In the genomic region with DNA sequence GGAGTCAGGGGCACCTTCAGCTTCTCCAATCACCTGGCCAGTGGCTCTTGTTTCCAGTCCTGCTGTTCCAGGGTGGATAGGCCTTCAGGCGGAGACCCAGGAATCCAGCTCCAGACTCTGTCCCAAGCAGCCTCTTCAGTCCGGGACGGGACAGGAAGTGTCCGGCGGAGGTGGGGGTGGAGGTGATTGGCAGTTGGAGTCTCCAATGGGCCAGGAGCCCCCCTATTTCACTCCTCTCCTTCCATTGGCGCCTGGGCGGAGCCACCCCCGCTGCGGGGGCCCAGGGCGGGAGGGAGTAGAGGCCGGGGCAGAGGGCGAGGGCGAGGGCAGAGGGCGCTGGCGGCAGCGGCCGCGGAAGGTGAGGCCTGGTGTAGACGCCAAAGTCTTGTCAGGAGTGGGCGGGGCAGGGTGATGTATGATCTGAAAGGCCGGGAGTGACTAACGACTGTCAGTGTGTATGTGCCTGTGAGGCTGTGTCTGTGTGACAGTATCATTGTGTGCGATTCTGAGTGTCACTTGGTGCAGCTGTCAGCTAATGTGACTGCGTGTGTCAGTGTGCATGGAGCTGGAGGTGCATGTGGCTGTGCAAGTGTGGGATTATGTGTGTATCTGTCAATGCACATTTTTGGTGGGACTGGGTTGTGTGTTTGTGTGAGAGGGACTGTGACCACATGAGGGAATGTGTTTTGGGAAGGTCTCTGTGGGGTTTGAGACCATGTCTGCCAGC, we compare ENCODE assay signal across 7 cellular contexts. TPM values are rescaled to one million over a fixed set of nuclear protein-coding genes. Genes with fewer than 3 reads are reported as not detected.
DNase-seq lines count a peak whose midpoint lies in the region; ATAC-seq and TF ChIP-seq lines count a peak whose summit lies in the region.

Gene IL11RA (plus strand): TSS at position 310 of the 727 bp plus-strand sequence. CDS start 3,033 bp downstream, outside the sequence.

- ATAC-seq in GM19351 (IDR thresholded peaks at IDR 0.05; ENCODE audit: unreplicated experiment), result peak; percentile 40

- H3K4me1 ChIP-seq in NT2/D1 (ENCODE audit: insufficient read depth, insufficient read length), result peaks cover 34% of the 10 kb centered on the region
- peaks cover 0 to 73% (median 64%) of the 10 kb centered on the region in 4 donors for H3K4me1 ChIP-seq in tibial nerve

- CTCF ChIA-PET in activated naive CD4-positive, alpha-beta T cell treated with anti-CD3 and anti-CD28 coated beads, Interleukin-2, amount 10 ng/mL, durations not matched to agents 7 days and 5 days (lab: Charles Lee), result interaction anchor here (1.0 kb wide), 1 partner anchor 11 kb away, joined by 3 read pairs; the partner anchor contains the start of gene CCL27

- H3K9me3 ChIP-seq in NT2/D1 (ENCODE audit: insufficient read depth, low read length), result no peaks in the 10 kb centered on the region
- H3K9me3 ChIP-seq in tibial nerve, result no peaks in the 10 kb centered on the region

- TF ChIP-seq CTCF in nephron progenitor cell (IDR thresholded peaks at IDR 0.05) (no peak), tibial nerve (IDR thresholded peaks at IDR 0.05) (no peak)

- peak within 1 kb of the TSS; percentile 77 for H3K9ac ChIP-seq in NT2/D1 (ENCODE audit: insufficient read length, low read depth)

- peak within 1 kb of the TSS; percentile 77 to 91 (median 84) for H3K27ac ChIP-seq in tibial nerve

- DNase-seq in NT2/D1 (ENCODE audit: low read depth, low spot score), result peak; percentile 85
- peak; percentile 47 for DNase-seq in activated naive CD4-positive, alpha-beta T cell treated with anti-CD3 and anti-CD28 coated beads, Interleukin-2, amount 10 ng/mL, durations not matched to agents 7 days and 5 days
- DNase-seq in germinal center (ENCODE audit: low spot score), result peak; percentile 17
- peak; percentile 91 for DNase-seq in nephron progenitor cell
- DNase-seq in tibial nerve (ENCODE audit: low spot score in 2 of 2), result peak; percentile 78 to 80
- no peak for DNase-seq in activated gamma-delta T cell (lab: John Stamatoyannopoulos, UW)

- peaks cover 36% of the 10 kb centered on the region for H3K4me1 Mint-ChIP-seq in activated naive CD4-positive, alpha-beta T cell treated with anti-CD3 and anti-CD28 coated beads, Interleukin-2, amount 10 ng/mL, durations not matched to agents 7 days and 5 days
- H3K4me1 Mint-ChIP-seq in nephron progenitor cell, result peaks cover 90% of the 10 kb centered on the region

- H3K27me3 ChIP-seq in NT2/D1 (ENCODE audit: insufficient read depth, insufficient read length), result no peaks in the 10 kb centered on the region
- no peaks in the 10 kb centered on the region for H3K27me3 ChIP-seq in tibial nerve

- TF ChIP-seq POLR2A in tibial nerve (IDR thresholded peaks at IDR 0.05), result peak in 1 of 2 donors; percentile 44

- no peaks in the 10 kb centered on the region for H3K9me3 Mint-ChIP-seq in activated naive CD4-positive, alpha-beta T cell treated with anti-CD3 and anti-CD28 coated beads, Interleukin-2, amount 10 ng/mL, durations not matched to agents 7 days and 5 days
- H3K9me3 Mint-ChIP-seq in nephron progenitor cell, result no peaks in the 10 kb centered on the region

- peaks cover 36% of the 10 kb centered on the region for H3K36me3 Mint-ChIP-seq in activated naive CD4-positive, alpha-beta T cell treated with anti-CD3 and anti-CD28 coated beads, Interleukin-2, amount 10 ng/mL, durations not matched to agents 7 days and 5 days
- H3K36me3 Mint-ChIP-seq in nephron progenitor cell (ENCODE audit: low read depth), result peaks cover 24% of the 10 kb centered on the region

- H3K27ac Mint-ChIP-seq in activated naive CD4-positive, alpha-beta T cell treated with anti-CD3 and anti-CD28 coated beads, Interleukin-2, amount 10 ng/mL, durations not matched to agents 7 days and 5 days, result no peak within 1 kb of the TSS
- H3K27ac Mint-ChIP-seq in nephron progenitor cell, result peak within 1 kb of the TSS; percentile 99

- H3K4me3 Mint-ChIP-seq in activated naive CD4-positive, alpha-beta T cell treated with anti-CD3 and anti-CD28 coated beads, Interleukin-2, amount 10 ng/mL, durations not matched to agents 7 days and 5 days, result no peak within 1 kb of the TSS
- peak within 1 kb of the TSS; percentile 82 for H3K4me3 Mint-ChIP-seq in nephron progenitor cell

- WGBS in tibial nerve, 2 donors, result 1 to 2% methylated on average over 15 to 22 of the region's 24 CpGs

- H3K27me3 Mint-ChIP-seq in activated naive CD4-positive, alpha-beta T cell treated with anti-CD3 and anti-CD28 coated beads, Interleukin-2, amount 10 ng/mL, durations not matched to agents 7 days and 5 days, result no peaks in the 10 kb centered on the region
- peaks cover 4% of the 10 kb centered on the region for H3K27me3 Mint-ChIP-seq in nephron progenitor cell (ENCODE audit: low read depth, poor library complexity)

- H3K36me3 ChIP-seq in NT2/D1 (ENCODE audit: insufficient read depth, insufficient read length, low read length) (peaks cover 39% of the 10 kb centered on the region), tibial nerve (peaks cover 0 to 23% (median 5%) of the 10 kb centered on the region in 3 donors)

- peak within 1 kb of the TSS; percentile 45 for H3K4me3 ChIP-seq in NT2/D1 (ENCODE audit: insufficient read length, low read depth)
- peak within 1 kb of the TSS; percentile 17 to 48 (median 24) for H3K4me3 ChIP-seq in tibial nerve

- peak in 1 of 2 donors; percentile 77 for TF ChIP-seq EP300 in tibial nerve (IDR thresholded peaks at IDR 0.05)

RNA-seq across cellular contexts. Expression of gene IL11RA, which starts in this region (rescaled TPM):
- total RNA-seq in tibial nerve, result 10 to 100 TPM; 27.3 to 48.8 (median 39.6) TPM
